9 cellular contexts compared by ENCODE assay signal in genomic region chr5:39274388-39275085, GRCh38. TPM values are rescaled to one million over a fixed set of nuclear protein-coding genes. Genes with fewer than 3 reads are reported as not detected.
DNase-seq lines count a peak whose midpoint lies in the region; ATAC-seq and FAIRE-seq lines count a peak whose summit lies in the region.
"Had no signal": no experiment of that assay in that cellular context is flagged by ENCODE, and none has a peak within 500 bp of the region (broad histone marks: within the 10 kb centered on the region; RNA-seq: fewer than 3 reads in every experiment).

No MANE protein-coding gene starts in this region.

- H3K27me3 ChIP-seq in BLaER1: no peaks in the 10 kb centered on the region

- peaks cover 13% of the 10 kb centered on the region for H3K4me1 ChIP-seq in BLaER1

- no peaks in the 10 kb centered on the region for H4K20me1 ChIP-seq in BLaER1

- peak overlapping the region; percentile 41; the same call in 1 of the 2 replicates for H3K4me3 ChIP-seq in BLaER1

- no peak for DNase-seq in activated CD8-positive, alpha-beta T cell treated with anti-CD3 and anti-CD28 coated beads, Interleukin-2, amount 10 ng/mL, durations not matched to agents 7 days and 5 days
- no peak for DNase-seq in natural killer cell treated with Interleukin-12 subunit alpha and Interleukin-12 subunit beta and Interleukin-15 and Interleukin-18, amount 100 ng/mL, for 72 hours (ENCODE audit: low spot score)
- DNase-seq in frontal cortex (ENCODE audit: low spot score in 2 of 2): no peak
- no peak for DNase-seq in ecto neural progenitor cell (ENCODE audit: low spot score)
- DNase-seq in AG20443 (ENCODE audit: low spot score): no peak

- H3K9me3 ChIP-seq in BLaER1: peaks cover 4% of the 10 kb centered on the region; the same call in 1 of the 2 replicates

- CTCF ChIA-PET in activated CD8-positive, alpha-beta T cell treated with anti-CD3 and anti-CD28 coated beads, Interleukin-2, amount 10 ng/mL, durations not matched to agents 7 days and 5 days (lab: Charles Lee): interaction anchor here (0.7 to 3.5 kb wide), 12 partner anchors 9 to 83 kb away, joined by 3 to 63 read pairs (median 5); partner anchors contain the start of gene FYB1

- peaks cover 52% of the 10 kb centered on the region for H3K4me1 Mint-ChIP-seq in activated CD8-positive, alpha-beta T cell treated with anti-CD3 and anti-CD28 coated beads, Interleukin-2, amount 10 ng/mL, durations not matched to agents 7 days and 5 days (ENCODE audit: low read depth)
- peaks cover 40 to 63% of the 10 kb centered on the region in 2 donors for H3K4me1 Mint-ChIP-seq in natural killer cell treated with Interleukin-12 subunit alpha and Interleukin-12 subunit beta and Interleukin-15 and Interleukin-18, amount 100 ng/mL, for 72 hours (ENCODE audit: low read depth in 2 of 2)

- H3K27ac ChIP-seq in BLaER1: peak overlapping the region; percentile 80

- POLR2A ChIA-PET in activated CD8-positive, alpha-beta T cell treated with anti-CD3 and anti-CD28 coated beads, Interleukin-2, amount 10 ng/mL, durations not matched to agents 7 days and 5 days (lab: Charles Lee): interaction anchor here (0.6 to 2.9 kb wide), 5 partner anchors 51 to 74 kb away, joined by 3 to 16 read pairs (median 5); partner anchors contain the start of gene FYB1

- no peaks in the 10 kb centered on the region for H3K27me3 Mint-ChIP-seq in activated CD8-positive, alpha-beta T cell treated with anti-CD3 and anti-CD28 coated beads, Interleukin-2, amount 10 ng/mL, durations not matched to agents 7 days and 5 days (ENCODE audit: low read depth)
- no peaks in the 10 kb centered on the region for H3K27me3 Mint-ChIP-seq in natural killer cell treated with Interleukin-12 subunit alpha and Interleukin-12 subunit beta and Interleukin-15 and Interleukin-18, amount 100 ng/mL, for 72 hours

- H3K9ac ChIP-seq in BLaER1: peak overlapping the region; percentile 25; the same call in 1 of the 2 replicates

- no peaks in the 10 kb centered on the region for H3K36me3 ChIP-seq in BLaER1

- peak overlapping the region; percentile 65 for H3K4me2 ChIP-seq in BLaER1

- H3K36me3 Mint-ChIP-seq in activated CD8-positive, alpha-beta T cell treated with anti-CD3 and anti-CD28 coated beads, Interleukin-2, amount 10 ng/mL, durations not matched to agents 7 days and 5 days (ENCODE audit: low read depth): peaks cover 22% of the 10 kb centered on the region
- H3K36me3 Mint-ChIP-seq in natural killer cell treated with Interleukin-12 subunit alpha and Interleukin-12 subunit beta and Interleukin-15 and Interleukin-18, amount 100 ng/mL, for 72 hours: peaks cover 4% of the 10 kb centered on the region

- H3K9me3 Mint-ChIP-seq in activated CD8-positive, alpha-beta T cell treated with anti-CD3 and anti-CD28 coated beads, Interleukin-2, amount 10 ng/mL, durations not matched to agents 7 days and 5 days (ENCODE audit: insufficient read depth): no peaks in the 10 kb centered on the region
- peaks cover 3% of the 10 kb centered on the region for H3K9me3 Mint-ChIP-seq in natural killer cell treated with Interleukin-12 subunit alpha and Interleukin-12 subunit beta and Interleukin-15 and Interleukin-18, amount 100 ng/mL, for 72 hours

- peak overlapping the region; percentile 96 for H3K27ac Mint-ChIP-seq in activated CD8-positive, alpha-beta T cell treated with anti-CD3 and anti-CD28 coated beads, Interleukin-2, amount 10 ng/mL, durations not matched to agents 7 days and 5 days
- H3K27ac Mint-ChIP-seq in natural killer cell treated with Interleukin-12 subunit alpha and Interleukin-12 subunit beta and Interleukin-15 and Interleukin-18, amount 100 ng/mL, for 72 hours: peak overlapping the region; percentile 96 to 99

- ATAC-seq in GM19328 (IDR thresholded peaks at IDR 0.05; ENCODE audit: unreplicated experiment) (peak; percentile 75), HG03354 (IDR thresholded peaks at IDR 0.05; ENCODE audit: poor library complexity, severe bottlenecking, unreplicated experiment) (peak; percentile 86)
- peak; percentile 67 for ATAC-seq in activated CD8-positive, alpha-beta T cell treated with anti-CD3 and anti-CD28 coated beads, Interleukin-2, amount 10 ng/mL, durations not matched to agents 7 days and 5 days
- peak; percentile 58 to 80 for ATAC-seq in natural killer cell treated with Interleukin-12 subunit alpha and Interleukin-12 subunit beta and Interleukin-15 and Interleukin-18, amount 100 ng/mL, for 72 hours

- FAIRE-seq in frontal cortex (lab: Jason Lieb, UNC): no peak
- FAIRE-seq: astrocyte had no signal

- peak overlapping the region; percentile 78 for H3K4me3 Mint-ChIP-seq in activated CD8-positive, alpha-beta T cell treated with anti-CD3 and anti-CD28 coated beads, Interleukin-2, amount 10 ng/mL, durations not matched to agents 7 days and 5 days
- H3K4me3 Mint-ChIP-seq in natural killer cell treated with Interleukin-12 subunit alpha and Interleukin-12 subunit beta and Interleukin-15 and Interleukin-18, amount 100 ng/mL, for 72 hours: peak overlapping the region; percentile 85

RNA-seq across cellular contexts. Expression of gene FYB1, which starts 55.2 kb away (rescaled TPM):
- 100 to 1,000 TPM; 198 to 215 TPM for total RNA-seq in activated CD8-positive, alpha-beta T cell treated with anti-CD3 and anti-CD28 coated beads, Interleukin-2, amount 10 ng/mL, durations not matched to agents 7 days and 5 days
- 10 to 100 TPM; 71.9 to 72.8 TPM for total RNA-seq in natural killer cell treated with Interleukin-12 subunit alpha and Interleukin-12 subunit beta and Interleukin-15 and Interleukin-18, amount 100 ng/mL, for 72 hours
- 1.6 TPM for total RNA-seq in frontal cortex

Comparison
In these comparisons a context has a peak if more than half of its experiments do, and no peak if none do; other contexts are left out.
1. RNA of gene FYB1, which starts 55.2 kb away (total RNA-seq): 198 to 215 TPM in activated CD8-positive, alpha-beta T cell treated with anti-CD3 and anti-CD28 coated beads, Interleukin-2, amount 10 ng/mL, durations not matched to agents 7 days and 5 days and 71.9 to 72.8 TPM in natural killer cell treated with Interleukin-12 subunit alpha and Interleukin-12 subunit beta and Interleukin-15 and Interleukin-18, amount 100 ng/mL, for 72 hours; 1.6 TPM in frontal cortex (single experiment); every median in the first group is over 10 times any median in the second.
2. Peak in every context shown above with its lines, with median percentiles within 50 percentile points of each other: ATAC-seq.